ENCODE assay signal across 29 cellular contexts in the genomic region with DNA sequence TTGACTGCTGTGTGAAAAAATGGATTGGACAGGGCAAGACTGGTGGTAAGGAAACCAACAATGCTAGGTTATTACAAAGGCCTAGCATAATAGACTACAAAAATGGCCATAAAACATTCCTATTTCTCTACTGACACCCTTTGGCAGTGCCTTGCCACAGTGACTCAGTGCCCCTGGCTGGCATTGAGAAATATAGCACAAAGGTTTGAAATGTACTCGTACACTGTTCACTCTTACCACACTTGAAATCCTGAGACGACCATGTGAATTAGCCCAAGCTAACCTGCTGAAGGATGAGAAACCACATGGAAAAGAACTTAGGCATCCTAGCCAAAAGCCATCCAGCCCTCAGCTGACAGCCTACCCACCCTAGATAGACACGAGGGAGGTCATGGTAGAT.
DNase-seq lines count a peak whose midpoint lies in the region; ATAC-seq, FAIRE-seq and TF ChIP-seq lines count a peak whose summit lies in the region.
"Had no signal": no experiment of that assay in that cellular context is flagged by ENCODE, and none has a peak within 500 bp of the region (broad histone marks: within the 10 kb centered on the region; RNA-seq: fewer than 3 reads in every experiment).

No MANE protein-coding gene starts in this region.

- H3K27ac ChIP-seq in MM.1S (ENCODE audit: low read length): no peak overlapping the region
- H3K27ac ChIP-seq: colonic mucosa, heart left ventricle, pancreas, right atrium auricular region, stomach, tibial nerve had no signal

- DNase-seq in Daoy (ENCODE audit: low read depth): peak; percentile 9
- DNase-seq in NCI-H460 (ENCODE audit: extremely low read depth, low read depth): peak; percentile 55
- peak; percentile 47 for DNase-seq in bronchial epithelial cell (ENCODE audit: low read depth)
- peak; percentile 4 for DNase-seq in kidney tubule cell (ENCODE audit: low spot score)
- no peak for DNase-seq in MM.1S
- DNase-seq in activated naive CD4-positive, alpha-beta T cell treated with Interleukin-2 at 50 U/mL for 16 hours: no peak
- DNase-seq in D721Med (ENCODE audit: insufficient read length, low spot score): no peak
- DNase-seq: activated CD4-positive, alpha-beta T cell treated with anti-CD3 and anti-CD28 coated beads for 1 hour; activated CD8-positive, alpha-beta T cell treated with anti-CD3 and anti-CD28 coated beads, Interleukin-2, amount 10 ng/mL, durations not matched to agents 7 days and 5 days; activated naive CD4-positive, alpha-beta T cell treated with anti-CD3 and anti-CD28 coated beads, Interleukin-2, amount 50 U/mL, for 16 hours; CD8-positive, alpha-beta memory T cell; colonic mucosa; effector CD4-positive, alpha-beta T cell; foreskin melanocyte; heart left ventricle; islet precursor cell; left ventricle myocardium superior; NCI-H1417 treated with DMSO at 0.1 percent for 48 hours; NCI-H2029 treated with DMSO at 0.1 percent for 48 hours; NCI-H526; pancreas; SHP77 treated with DMSO at 0.1 percent for 48 hours; stimulated activated CD4-positive, alpha-beta T cell treated with anti-CD3 and anti-CD28 coated beads, Interleukin-1b, Interleukin-23, amount 100 ng/mL, for 48 hours; stomach had no signal

- no peaks in the 10 kb centered on the region for H3K79me2 ChIP-seq in MM.1S (ENCODE audit: low read length)

- no peak overlapping the region for H3K9ac ChIP-seq in MM.1S (ENCODE audit: low read length)

- H3K27me3 ChIP-seq in bronchial epithelial cell (ENCODE audit: control insufficient read depth, insufficient read depth, low read length) (no peaks in the 10 kb centered on the region), MM.1S (replicated peaks; ENCODE audit: insufficient read depth, low read length) (no peaks in the 10 kb centered on the region)
- H3K27me3 ChIP-seq: colonic mucosa, heart left ventricle, pancreas, right atrium auricular region, stomach, tibial nerve had no signal

- no peaks in the 10 kb centered on the region for H3K9me2 ChIP-seq in MM.1S (replicated peaks; ENCODE audit: insufficient read depth, low read length)

- H4K20me1 ChIP-seq in MM.1S (ENCODE audit: insufficient read depth, low read length): no peaks in the 10 kb centered on the region

- no peak for ATAC-seq in GM18873 (IDR thresholded peaks at IDR 0.05; ENCODE audit: low FRiP score, unreplicated experiment)
- ATAC-seq: activated CD8-positive, alpha-beta T cell treated with anti-CD3 and anti-CD28 coated beads, Interleukin-2, amount 10 ng/mL, durations not matched to agents 7 days and 5 days; GM23338; heart left ventricle; left ventricle myocardium superior; Panc1; pancreas had no signal

- no peaks in the 10 kb centered on the region for H3K9me3 ChIP-seq in MM.1S (replicated peaks; ENCODE audit: insufficient read depth, low read length)
- H3K9me3 ChIP-seq: colonic mucosa, heart left ventricle, pancreas, right atrium auricular region, stomach, tibial nerve had no signal

- no peaks in the 10 kb centered on the region for H3K4me1 ChIP-seq in MM.1S (ENCODE audit: low read length)
- H3K4me1 ChIP-seq: colonic mucosa, pancreas, right atrium auricular region, stomach, tibial nerve had no signal

- H3K36me3 ChIP-seq in bronchial epithelial cell (ENCODE audit: control insufficient read depth, insufficient read depth, low read length): no peaks in the 10 kb centered on the region
- no peaks in the 10 kb centered on the region for H3K36me3 ChIP-seq in MM.1S (replicated peaks; ENCODE audit: insufficient read depth, low read length)
- H3K36me3 ChIP-seq: colonic mucosa, heart left ventricle, pancreas, right atrium auricular region, stomach, tibial nerve had no signal

- H3K4me3 ChIP-seq in bronchial epithelial cell (ENCODE audit: low read depth, low read length) (no peak overlapping the region), MM.1S (ENCODE audit: low read length) (no peak overlapping the region)
- H3K4me3 ChIP-seq: colonic mucosa, GM23338, heart left ventricle, pancreas, right atrium auricular region, stomach, tibial nerve had no signal

- no peaks in the 10 kb centered on the region for H3F3A ChIP-seq in MM.1S (ENCODE audit: insufficient read depth, low read length)

- TF ChIP-seq CTCF in bronchial epithelial cell (IDR thresholded peaks at IDR 0.05; ENCODE audit: insufficient read depth, low read length, severe bottlenecking): no peak
- TF ChIP-seq CTCF in MM.1S (IDR thresholded peaks at IDR 0.05; ENCODE audit: low read length): no peak
- no peak for TF ChIP-seq CTCF in D721Med (IDR thresholded peaks at IDR 0.05; ENCODE audit: insufficient read depth, missing control alignments)

- FAIRE-seq in bronchial epithelial cell (lab: Jason Lieb, UNC): peak; percentile 47
- FAIRE-seq in D721Med (lab: Jason Lieb, UNC): no peak
- FAIRE-seq: pancreas had no signal

- H3K4me2 ChIP-seq in MM.1S (ENCODE audit: low read depth, low read length): no peak overlapping the region
- H3K4me2 ChIP-seq: GM23338 had no signal

- no peak overlapping the region for H2AFZ ChIP-seq in MM.1S (ENCODE audit: low read length)

Comparison
In these comparisons a context has a peak if more than half of its experiments do, and no peak if none do; other contexts are left out.
1. DNase-seq: peak in Daoy (single experiment), NCI-H460 (single experiment), bronchial epithelial cell (single experiment) and kidney tubule cell (single experiment); none in MM.1S (single experiment), activated naive CD4-positive, alpha-beta T cell treated with Interleukin-2 at 50 U/mL for 16 hours (single experiment) and D721Med (single experiment).